Comparison of ENCODE assay signal across 11 cellular contexts in the genomic region with DNA sequence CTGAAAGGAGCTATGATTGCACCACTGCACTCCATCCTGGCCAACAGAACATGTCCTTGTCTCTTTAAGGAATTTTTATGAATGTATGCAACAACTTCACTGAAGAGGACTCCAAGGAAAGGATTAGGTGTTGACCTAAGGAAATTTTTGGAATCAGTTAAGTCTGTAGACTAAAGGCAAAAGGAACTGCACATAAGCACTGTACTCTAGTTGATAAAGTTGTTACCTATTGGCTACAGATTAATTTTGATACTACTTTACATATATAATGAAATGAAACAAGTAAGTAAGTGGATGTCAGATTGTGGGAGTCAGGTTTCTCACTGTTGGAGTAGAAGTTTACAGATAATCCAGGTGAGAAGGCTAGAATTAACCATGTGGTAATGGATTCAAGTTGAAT.
"Had no signal": no experiment of that assay in that cellular context is flagged by ENCODE, and none has a peak within 500 bp of the region (broad histone marks: within the 10 kb centered on the region; RNA-seq: fewer than 3 reads in every experiment).

No MANE protein-coding gene starts in this region.

- H3K9ac ChIP-seq: GM23248 had no signal

- H3K36me3 ChIP-seq: HAP-1 had no signal

- H3K4me1 ChIP-seq: HAP-1 had no signal

- H2AFZ ChIP-seq: GM23248, GM23338 had no signal

- ATAC-seq: GM23338, HCT116 had no signal

- H3K27ac ChIP-seq: GM23248 had no signal

- H3K4me3 ChIP-seq: GM23248, GM23338, HAP-1 had no signal

- H3K4me2 ChIP-seq: GM23338 had no signal

- FAIRE-seq: H1, H54 had no signal

- DNase-seq: GM23248, GOT3, H7, H9, HCEC 1CT, HFFc6 had no signal
